Comparison of ENCODE assay signal across 15 cellular contexts in genomic region chr1:3909615-3910014, GRCh38.
"Had no signal": no experiment of that assay in that cellular context is flagged by ENCODE, and none has a peak within 500 bp of the region (broad histone marks: within the 10 kb centered on the region; RNA-seq: fewer than 3 reads in every experiment).

No MANE protein-coding gene starts in this region.

- DNase-seq: activated CD4-positive, alpha-beta T cell treated with anti-CD3 and anti-CD28 coated beads, Interleukin-2, amount 50 U/mL, for 1 hour; activated CD8-positive, alpha-beta memory T cell treated with anti-CD3 and anti-CD28 coated beads for 24 hours; activated naive CD4-positive, alpha-beta T cell treated with Interleukin-2 at 50 U/mL for 16 hours; gastrocnemius medialis; heart right ventricle; left cardiac atrium; midbrain; stimulated activated CD4-positive, alpha-beta T cell treated with anti-CD3 and anti-CD28 coated beads, Interleukin-2, amount 100 ng/mL, for 48 hours; T-helper 9 cell had no signal

- H3K9me3 Mint-ChIP-seq: neural crest cell; stimulated activated memory B cell treated with anti-CD40 and anti-IgM and Interleukin-4, amounts not matched to agents 10 μg/mL and 1 μg/mL and 100 μg/mL, for 72 hours had no signal

- H3K4me3 Mint-ChIP-seq: neural crest cell had no signal

- H3K36me3 Mint-ChIP-seq: stimulated activated memory B cell treated with anti-CD40 and anti-IgM and Interleukin-4, amounts not matched to agents 10 μg/mL and 1 μg/mL and 100 μg/mL, for 72 hours had no signal

- ATAC-seq: activated CD4-positive, CD25-positive, alpha-beta regulatory T cell treated with anti-CD3 and anti-CD28 coated beads, Interleukin-2, amount 50 U/mL, for 24 hours; gastrocnemius medialis; heart right ventricle; pancreas; stimulated activated memory B cell treated with anti-CD40 and anti-IgM and Interleukin-4, amounts not matched to agents 10 μg/mL and 1 μg/mL and 100 μg/mL, for 72 hours had no signal

- FAIRE-seq: astrocyte, bronchial epithelial cell, pancreas had no signal
